ENCODE assay signal across 1 cellular context in the genomic region with DNA sequence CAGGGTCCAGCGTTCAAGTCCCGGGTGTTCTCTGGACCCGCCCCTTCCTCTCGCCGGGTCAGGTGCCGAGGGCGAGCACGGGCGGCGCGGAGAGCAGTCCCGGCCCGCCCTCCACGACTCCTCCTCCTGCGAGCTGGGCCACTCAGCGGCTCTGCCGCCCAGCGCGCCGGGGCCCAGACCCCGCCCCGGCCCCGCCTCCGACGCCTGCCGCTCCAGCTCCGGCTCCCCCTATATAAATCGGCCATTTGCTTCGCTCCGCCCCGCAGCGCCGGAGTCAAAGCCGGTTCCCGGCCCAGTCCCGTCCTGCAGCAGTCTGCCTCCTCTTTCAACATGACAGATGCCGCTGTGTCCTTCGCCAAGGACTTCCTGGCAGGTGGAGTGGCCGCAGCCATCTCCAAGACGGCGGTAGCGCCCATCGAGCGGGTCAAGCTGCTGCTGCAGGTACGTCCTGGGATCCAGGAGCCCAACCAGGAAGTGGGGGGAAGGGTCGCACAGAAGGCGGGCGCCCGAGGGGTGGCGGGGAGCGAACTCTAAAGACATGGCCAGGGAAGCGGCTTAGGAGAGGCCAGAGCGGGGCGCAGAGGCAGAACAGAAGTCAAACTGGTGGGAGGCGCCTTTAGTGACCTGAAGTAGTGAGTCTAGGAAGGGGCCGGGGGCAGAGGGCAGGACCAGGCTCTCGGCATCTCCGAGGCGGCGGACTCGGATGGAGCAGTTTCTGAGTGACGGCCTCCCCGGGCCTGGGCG.
A peak's percentile ranks its signal among the peaks of the same experiment; 100 is the strongest.
TF ChIP-seq lines count a peak whose summit lies in the region.

A gene (plus strand): TSS at position 259 of the 744 bp plus-strand sequence. CDS start 72 bp downstream, at position 331.

TF ChIP-seq in K562, 482 proteins besides CTCF, POLR2A, EP300 and RAD21 (continued from another document and continues in another):
- TF ChIP-seq, protein P1, sequence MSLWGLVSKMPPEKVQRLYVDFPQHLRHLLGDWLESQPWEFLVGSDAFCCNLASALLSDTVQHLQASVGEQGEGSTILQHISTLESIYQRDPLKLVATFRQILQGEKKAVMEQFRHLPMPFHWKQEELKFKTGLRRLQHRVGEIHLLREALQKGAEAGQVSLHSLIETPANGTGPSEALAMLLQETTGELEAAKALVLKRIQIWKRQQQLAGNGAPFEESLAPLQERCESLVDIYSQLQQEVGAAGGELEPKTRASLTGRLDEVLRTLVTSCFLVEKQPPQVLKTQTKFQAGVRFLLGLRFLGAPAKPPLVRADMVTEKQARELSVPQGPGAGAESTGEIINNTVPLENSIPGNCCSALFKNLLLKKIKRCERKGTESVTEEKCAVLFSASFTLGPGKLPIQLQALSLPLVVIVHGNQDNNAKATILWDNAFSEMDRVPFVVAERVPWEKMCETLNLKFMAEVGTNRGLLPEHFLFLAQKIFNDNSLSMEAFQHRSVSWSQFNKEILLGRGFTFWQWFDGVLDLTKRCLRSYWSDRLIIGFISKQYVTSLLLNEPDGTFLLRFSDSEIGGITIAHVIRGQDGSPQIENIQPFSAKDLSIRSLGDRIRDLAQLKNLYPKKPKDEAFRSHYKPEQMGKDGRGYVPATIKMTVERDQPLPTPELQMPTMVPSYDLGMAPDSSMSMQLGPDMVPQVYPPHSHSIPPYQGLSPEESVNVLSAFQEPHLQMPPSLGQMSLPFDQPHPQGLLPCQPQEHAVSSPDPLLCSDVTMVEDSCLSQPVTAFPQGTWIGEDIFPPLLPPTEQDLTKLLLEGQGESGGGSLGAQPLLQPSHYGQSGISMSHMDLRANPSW (CRISPR knock-in tag; IDR thresholded peaks at IDR 0.05) = no peak
- TF ChIP-seq ARNT (IDR thresholded peaks at IDR 0.05) = no peak
- no peak for TF ChIP-seq ZNF384 (IDR thresholded peaks at IDR 0.05; ENCODE audit: low read depth, low read length)
- TF ChIP-seq HMGN3 (IDR thresholded peaks at IDR 0.05; ENCODE audit: borderline replicate concordance, extremely low read depth, insufficient read length, low read depth, low read length) = peak; percentile 61
- no peak for TF ChIP-seq U2AF2 (optimal IDR thresholded peaks at IDR 0.05; ENCODE audit: low read depth, low read length)
- TF ChIP-seq HDAC3 (IDR thresholded peaks at IDR 0.05; ENCODE audit: borderline replicate concordance, partially characterized antibody) = no peak
- 0 out of 2 replicates have a peak, but pooled peaks have one; percentile 14 for TF ChIP-seq ZNF431 (CRISPR knock-in tag; IDR thresholded peaks at IDR 0.05)
- TF ChIP-seq CBFB (CRISPR knock-in tag; IDR thresholded peaks at IDR 0.05) = no peak
- peak; percentile 16 for TF ChIP-seq PRPF4 (IDR thresholded peaks at IDR 0.05; ENCODE audit: insufficient read depth, low read depth, low read length, poor library complexity, severe bottlenecking)
- TF ChIP-seq ZBED1 (IDR thresholded peaks at IDR 0.05) = no peak
- no peak for TF ChIP-seq ZNF239 (CRISPR knock-in tag; IDR thresholded peaks at IDR 0.05)
- no peak for TF ChIP-seq MECOM (CRISPR knock-in tag; IDR thresholded peaks at IDR 0.05)
- TF ChIP-seq, protein P2, sequence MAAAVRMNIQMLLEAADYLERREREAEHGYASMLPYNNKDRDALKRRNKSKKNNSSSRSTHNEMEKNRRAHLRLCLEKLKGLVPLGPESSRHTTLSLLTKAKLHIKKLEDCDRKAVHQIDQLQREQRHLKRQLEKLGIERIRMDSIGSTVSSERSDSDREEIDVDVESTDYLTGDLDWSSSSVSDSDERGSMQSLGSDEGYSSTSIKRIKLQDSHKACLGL (CRISPR knock-in tag; IDR thresholded peaks at IDR 0.05; ENCODE audit: borderline replicate concordance, poor library complexity, severe bottlenecking) = no peak
- TF ChIP-seq, protein P3, sequence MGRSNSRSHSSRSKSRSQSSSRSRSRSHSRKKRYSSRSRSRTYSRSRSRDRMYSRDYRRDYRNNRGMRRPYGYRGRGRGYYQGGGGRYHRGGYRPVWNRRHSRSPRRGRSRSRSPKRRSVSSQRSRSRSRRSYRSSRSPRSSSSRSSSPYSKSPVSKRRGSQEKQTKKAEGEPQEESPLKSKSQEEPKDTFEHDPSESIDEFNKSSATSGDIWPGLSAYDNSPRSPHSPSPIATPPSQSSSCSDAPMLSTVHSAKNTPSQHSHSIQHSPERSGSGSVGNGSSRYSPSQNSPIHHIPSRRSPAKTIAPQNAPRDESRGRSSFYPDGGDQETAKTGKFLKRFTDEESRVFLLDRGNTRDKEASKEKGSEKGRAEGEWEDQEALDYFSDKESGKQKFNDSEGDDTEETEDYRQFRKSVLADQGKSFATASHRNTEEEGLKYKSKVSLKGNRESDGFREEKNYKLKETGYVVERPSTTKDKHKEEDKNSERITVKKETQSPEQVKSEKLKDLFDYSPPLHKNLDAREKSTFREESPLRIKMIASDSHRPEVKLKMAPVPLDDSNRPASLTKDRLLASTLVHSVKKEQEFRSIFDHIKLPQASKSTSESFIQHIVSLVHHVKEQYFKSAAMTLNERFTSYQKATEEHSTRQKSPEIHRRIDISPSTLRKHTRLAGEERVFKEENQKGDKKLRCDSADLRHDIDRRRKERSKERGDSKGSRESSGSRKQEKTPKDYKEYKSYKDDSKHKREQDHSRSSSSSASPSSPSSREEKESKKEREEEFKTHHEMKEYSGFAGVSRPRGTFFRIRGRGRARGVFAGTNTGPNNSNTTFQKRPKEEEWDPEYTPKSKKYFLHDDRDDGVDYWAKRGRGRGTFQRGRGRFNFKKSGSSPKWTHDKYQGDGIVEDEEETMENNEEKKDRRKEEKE (IDR thresholded peaks at IDR 0.05; ENCODE audit: borderline replicate concordance in 1 of 2, control insufficient read depth in 1 of 2, low read depth in 2 of 2, low read length in 1 of 2) = 0 out of 4 replicates have a peak, but pooled peaks of 1 of the 2 experiments have one; percentile 17
- peak; percentile 10 to 92 (median 84) for TF ChIP-seq YY1 (IDR thresholded peaks at IDR 0.05; ENCODE audit: borderline replicate concordance in 1 of 3, control insufficient read depth in 1 of 3, extremely low read depth in 1 of 3, insufficient read depth in 3 of 3, insufficient read length in 1 of 3, insufficient replicate concordance in 2 of 3, low read depth in 1 of 3, low read length in 2 of 3)
- TF ChIP-seq ZNF197 (CRISPR knock-in tag; IDR thresholded peaks at IDR 0.05; ENCODE audit: low read depth) = no peak
- TF ChIP-seq, protein P4, sequence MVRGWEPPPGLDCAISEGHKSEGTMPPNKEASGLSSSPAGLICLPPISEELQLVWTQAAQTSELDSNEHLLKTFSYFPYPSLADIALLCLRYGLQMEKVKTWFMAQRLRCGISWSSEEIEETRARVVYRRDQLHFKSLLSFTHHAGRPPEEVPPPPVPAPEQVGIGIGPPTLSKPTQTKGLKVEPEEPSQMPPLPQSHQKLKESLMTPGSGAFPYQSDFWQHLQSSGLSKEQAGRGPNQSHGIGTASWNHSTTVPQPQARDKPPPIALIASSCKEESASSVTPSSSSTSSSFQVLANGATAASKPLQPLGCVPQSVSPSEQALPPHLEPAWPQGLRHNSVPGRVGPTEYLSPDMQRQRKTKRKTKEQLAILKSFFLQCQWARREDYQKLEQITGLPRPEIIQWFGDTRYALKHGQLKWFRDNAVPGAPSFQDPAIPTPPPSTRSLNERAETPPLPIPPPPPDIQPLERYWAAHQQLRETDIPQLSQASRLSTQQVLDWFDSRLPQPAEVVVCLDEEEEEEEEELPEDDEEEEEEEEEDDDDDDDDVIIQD (CRISPR knock-in tag; IDR thresholded peaks at IDR 0.05) = no peak
- TF ChIP-seq FOXK1 (CRISPR knock-in tag; IDR thresholded peaks at IDR 0.05; ENCODE audit: borderline replicate concordance) = peak; percentile 91; the same call in 1 of the 2 replicates
- TF ChIP-seq, protein P5, sequence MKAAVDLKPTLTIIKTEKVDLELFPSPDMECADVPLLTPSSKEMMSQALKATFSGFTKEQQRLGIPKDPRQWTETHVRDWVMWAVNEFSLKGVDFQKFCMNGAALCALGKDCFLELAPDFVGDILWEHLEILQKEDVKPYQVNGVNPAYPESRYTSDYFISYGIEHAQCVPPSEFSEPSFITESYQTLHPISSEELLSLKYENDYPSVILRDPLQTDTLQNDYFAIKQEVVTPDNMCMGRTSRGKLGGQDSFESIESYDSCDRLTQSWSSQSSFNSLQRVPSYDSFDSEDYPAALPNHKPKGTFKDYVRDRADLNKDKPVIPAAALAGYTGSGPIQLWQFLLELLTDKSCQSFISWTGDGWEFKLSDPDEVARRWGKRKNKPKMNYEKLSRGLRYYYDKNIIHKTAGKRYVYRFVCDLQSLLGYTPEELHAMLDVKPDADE (conservative IDR thresholded peaks at IDR 0.05; ENCODE audit: control insufficient read depth, low read depth, low read length) = 0 out of 2 replicates have a peak, but pooled peaks have one; percentile 27
- no peak for TF ChIP-seq CHD4 (IDR thresholded peaks at IDR 0.05; ENCODE audit: insufficient read depth, insufficient replicate concordance, low read depth, low read length, poor library complexity, severe bottlenecking)
- TF ChIP-seq, protein P6, sequence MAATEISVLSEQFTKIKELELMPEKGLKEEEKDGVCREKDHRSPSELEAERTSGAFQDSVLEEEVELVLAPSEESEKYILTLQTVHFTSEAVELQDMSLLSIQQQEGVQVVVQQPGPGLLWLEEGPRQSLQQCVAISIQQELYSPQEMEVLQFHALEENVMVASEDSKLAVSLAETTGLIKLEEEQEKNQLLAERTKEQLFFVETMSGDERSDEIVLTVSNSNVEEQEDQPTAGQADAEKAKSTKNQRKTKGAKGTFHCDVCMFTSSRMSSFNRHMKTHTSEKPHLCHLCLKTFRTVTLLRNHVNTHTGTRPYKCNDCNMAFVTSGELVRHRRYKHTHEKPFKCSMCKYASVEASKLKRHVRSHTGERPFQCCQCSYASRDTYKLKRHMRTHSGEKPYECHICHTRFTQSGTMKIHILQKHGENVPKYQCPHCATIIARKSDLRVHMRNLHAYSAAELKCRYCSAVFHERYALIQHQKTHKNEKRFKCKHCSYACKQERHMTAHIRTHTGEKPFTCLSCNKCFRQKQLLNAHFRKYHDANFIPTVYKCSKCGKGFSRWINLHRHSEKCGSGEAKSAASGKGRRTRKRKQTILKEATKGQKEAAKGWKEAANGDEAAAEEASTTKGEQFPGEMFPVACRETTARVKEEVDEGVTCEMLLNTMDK (IDR thresholded peaks at IDR 0.05; ENCODE audit: borderline replicate concordance, insufficient read depth, low read depth, low read length, poor library complexity, severe bottlenecking) = no peak
- TF ChIP-seq ZFP36 (IDR thresholded peaks at IDR 0.05; ENCODE audit: low read depth, low read length, partially characterized antibody) = no peak
- TF ChIP-seq ARHGAP35 (IDR thresholded peaks at IDR 0.05; ENCODE audit: partially characterized antibody) = no peak
- TF ChIP-seq L3MBTL2 (IDR thresholded peaks at IDR 0.05) = peak; percentile 91
- peak; percentile 70 for TF ChIP-seq CTBP1 (IDR thresholded peaks at IDR 0.05; ENCODE audit: borderline replicate concordance)
- peak; percentile 84 for TF ChIP-seq ZFX (CRISPR knock-in tag; IDR thresholded peaks at IDR 0.05)
- TF ChIP-seq ZNF174 (CRISPR knock-in tag; IDR thresholded peaks at IDR 0.05) = no peak
- no peak for TF ChIP-seq EHMT2 (IDR thresholded peaks at IDR 0.05)
- no peak for TF ChIP-seq TFAM (CRISPR knock-in tag; conservative IDR thresholded peaks at IDR 0.05)
- no peak for TF ChIP-seq ZBTB8A (IDR thresholded peaks at IDR 0.05; ENCODE audit: partially characterized antibody)
- peak; percentile 53 for TF ChIP-seq NFIC (IDR thresholded peaks at IDR 0.05)
- TF ChIP-seq, protein P7, sequence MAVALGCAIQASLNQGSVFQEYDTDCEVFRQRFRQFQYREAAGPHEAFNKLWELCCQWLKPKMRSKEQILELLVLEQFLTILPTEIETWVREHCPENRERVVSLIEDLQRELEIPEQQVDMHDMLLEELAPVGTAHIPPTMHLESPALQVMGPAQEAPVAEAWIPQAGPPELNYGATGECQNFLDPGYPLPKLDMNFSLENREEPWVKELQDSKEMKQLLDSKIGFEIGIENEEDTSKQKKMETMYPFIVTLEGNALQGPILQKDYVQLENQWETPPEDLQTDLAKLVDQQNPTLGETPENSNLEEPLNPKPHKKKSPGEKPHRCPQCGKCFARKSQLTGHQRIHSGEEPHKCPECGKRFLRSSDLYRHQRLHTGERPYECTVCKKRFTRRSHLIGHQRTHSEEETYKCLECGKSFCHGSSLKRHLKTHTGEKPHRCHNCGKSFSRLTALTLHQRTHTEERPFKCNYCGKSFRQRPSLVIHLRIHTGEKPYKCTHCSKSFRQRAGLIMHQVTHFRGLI (CRISPR knock-in tag; IDR thresholded peaks at IDR 0.05) = no peak
- TF ChIP-seq, protein P8, sequence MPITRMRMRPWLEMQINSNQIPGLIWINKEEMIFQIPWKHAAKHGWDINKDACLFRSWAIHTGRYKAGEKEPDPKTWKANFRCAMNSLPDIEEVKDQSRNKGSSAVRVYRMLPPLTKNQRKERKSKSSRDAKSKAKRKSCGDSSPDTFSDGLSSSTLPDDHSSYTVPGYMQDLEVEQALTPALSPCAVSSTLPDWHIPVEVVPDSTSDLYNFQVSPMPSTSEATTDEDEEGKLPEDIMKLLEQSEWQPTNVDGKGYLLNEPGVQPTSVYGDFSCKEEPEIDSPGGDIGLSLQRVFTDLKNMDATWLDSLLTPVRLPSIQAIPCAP (CRISPR knock-in tag; IDR thresholded peaks at IDR 0.05; ENCODE audit: borderline replicate concordance) = no peak
- TF ChIP-seq, protein P9, sequence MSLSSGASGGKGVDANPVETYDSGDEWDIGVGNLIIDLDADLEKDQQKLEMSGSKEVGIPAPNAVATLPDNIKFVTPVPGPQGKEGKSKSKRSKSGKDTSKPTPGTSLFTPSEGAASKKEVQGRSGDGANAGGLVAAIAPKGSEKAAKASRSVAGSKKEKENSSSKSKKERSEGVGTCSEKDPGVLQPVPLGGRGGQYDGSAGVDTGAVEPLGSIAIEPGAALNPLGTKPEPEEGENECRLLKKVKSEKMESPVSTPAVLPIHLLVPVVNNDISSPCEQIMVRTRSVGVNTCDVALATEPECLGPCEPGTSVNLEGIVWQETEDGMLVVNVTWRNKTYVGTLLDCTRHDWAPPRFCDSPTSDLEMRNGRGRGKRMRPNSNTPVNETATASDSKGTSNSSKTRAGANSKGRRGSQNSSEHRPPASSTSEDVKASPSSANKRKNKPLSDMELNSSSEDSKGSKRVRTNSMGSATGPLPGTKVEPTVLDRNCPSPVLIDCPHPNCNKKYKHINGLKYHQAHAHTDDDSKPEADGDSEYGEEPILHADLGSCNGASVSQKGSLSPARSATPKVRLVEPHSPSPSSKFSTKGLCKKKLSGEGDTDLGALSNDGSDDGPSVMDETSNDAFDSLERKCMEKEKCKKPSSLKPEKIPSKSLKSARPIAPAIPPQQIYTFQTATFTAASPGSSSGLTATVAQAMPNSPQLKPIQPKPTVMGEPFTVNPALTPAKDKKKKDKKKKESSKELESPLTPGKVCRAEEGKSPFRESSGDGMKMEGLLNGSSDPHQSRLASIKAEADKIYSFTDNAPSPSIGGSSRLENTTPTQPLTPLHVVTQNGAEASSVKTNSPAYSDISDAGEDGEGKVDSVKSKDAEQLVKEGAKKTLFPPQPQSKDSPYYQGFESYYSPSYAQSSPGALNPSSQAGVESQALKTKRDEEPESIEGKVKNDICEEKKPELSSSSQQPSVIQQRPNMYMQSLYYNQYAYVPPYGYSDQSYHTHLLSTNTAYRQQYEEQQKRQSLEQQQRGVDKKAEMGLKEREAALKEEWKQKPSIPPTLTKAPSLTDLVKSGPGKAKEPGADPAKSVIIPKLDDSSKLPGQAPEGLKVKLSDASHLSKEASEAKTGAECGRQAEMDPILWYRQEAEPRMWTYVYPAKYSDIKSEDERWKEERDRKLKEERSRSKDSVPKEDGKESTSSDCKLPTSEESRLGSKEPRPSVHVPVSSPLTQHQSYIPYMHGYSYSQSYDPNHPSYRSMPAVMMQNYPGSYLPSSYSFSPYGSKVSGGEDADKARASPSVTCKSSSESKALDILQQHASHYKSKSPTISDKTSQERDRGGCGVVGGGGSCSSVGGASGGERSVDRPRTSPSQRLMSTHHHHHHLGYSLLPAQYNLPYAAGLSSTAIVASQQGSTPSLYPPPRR (CRISPR knock-in tag; IDR thresholded peaks at IDR 0.05; ENCODE audit: borderline replicate concordance) = no peak
- peak; percentile 85 for TF ChIP-seq PML (IDR thresholded peaks at IDR 0.05; ENCODE audit: low read length)
- no peak for TF ChIP-seq PYGO2 (tag; IDR thresholded peaks at IDR 0.05)
- TF ChIP-seq ZNF41 (CRISPR knock-in tag; conservative IDR thresholded peaks at IDR 0.05) = no peak
- TF ChIP-seq ZNF146 (CRISPR knock-in tag; IDR thresholded peaks at IDR 0.05; ENCODE audit: unreplicated experiment) = no peak
